8 cellular contexts compared by ENCODE assay signal in genomic region chr5:115461506-115462290, GRCh38.
DNase-seq lines count a peak whose midpoint lies in the region; ATAC-seq and TF ChIP-seq lines count a peak whose summit lies in the region.

No MANE protein-coding gene starts in this region.

- peaks cover 2% of the 10 kb centered on the region for H3K4me1 Mint-ChIP-seq in activated CD4-positive, alpha-beta memory T cell treated with anti-CD3 and anti-CD28 coated beads, Interleukin-2, amount 10 ng/mL, durations not matched to agents 7 days and 5 days

- H3K27ac Mint-ChIP-seq in activated CD4-positive, alpha-beta memory T cell treated with anti-CD3 and anti-CD28 coated beads, Interleukin-2, amount 10 ng/mL, durations not matched to agents 7 days and 5 days = peak overlapping the region; percentile 71

- peaks cover 12% of the 10 kb centered on the region for H3K4me1 ChIP-seq in mucosa of descending colon (ENCODE audit: low read depth)

- H3K4me3 Mint-ChIP-seq in activated CD4-positive, alpha-beta memory T cell treated with anti-CD3 and anti-CD28 coated beads, Interleukin-2, amount 10 ng/mL, durations not matched to agents 7 days and 5 days = no peak overlapping the region

- no peak overlapping the region for H3K4me3 ChIP-seq in mucosa of descending colon

- intact Hi-C loops in mucosa of descending colon (cut with DNase I, micrococcal nuclease) = no loop called here

- POLR2A ChIA-PET in activated CD4-positive, alpha-beta memory T cell treated with anti-CD3 and anti-CD28 coated beads, Interleukin-2, amount 10 ng/mL, durations not matched to agents 7 days and 5 days (lab: Charles Lee) = interaction anchor here (1.2 to 2.7 kb wide), 3 partner anchors 9 to 165 kb away, joined by 3 to 23 read pairs (median 5); partner anchors contain the start of genes CCDC112 and FEM1C

- no peaks in the 10 kb centered on the region for H3K36me3 Mint-ChIP-seq in activated CD4-positive, alpha-beta memory T cell treated with anti-CD3 and anti-CD28 coated beads, Interleukin-2, amount 10 ng/mL, durations not matched to agents 7 days and 5 days (ENCODE audit: low read depth)

- ATAC-seq in GM18498 (IDR thresholded peaks at IDR 0.05; ENCODE audit: unreplicated experiment) (peak; percentile 51), HG02798 (IDR thresholded peaks at IDR 0.05; ENCODE audit: poor library complexity, unreplicated experiment) (peak; percentile 54), mucosa of descending colon (peak; percentile 64), GM19455 (IDR thresholded peaks at IDR 0.05; ENCODE audit: unreplicated experiment) (no peak)

- H3K36me3 ChIP-seq in mucosa of descending colon (ENCODE audit: low read depth) = no peaks in the 10 kb centered on the region

- TF ChIP-seq CTCF in mucosa of descending colon (IDR thresholded peaks at IDR 0.05) = no peak

- no peaks in the 10 kb centered on the region for H3K9me3 Mint-ChIP-seq in activated CD4-positive, alpha-beta memory T cell treated with anti-CD3 and anti-CD28 coated beads, Interleukin-2, amount 10 ng/mL, durations not matched to agents 7 days and 5 days

- CTCF ChIA-PET in activated CD4-positive, alpha-beta memory T cell treated with anti-CD3 and anti-CD28 coated beads, Interleukin-2, amount 10 ng/mL, durations not matched to agents 7 days and 5 days (lab: Charles Lee) = no interaction called here

- H3K27me3 Mint-ChIP-seq in activated CD4-positive, alpha-beta memory T cell treated with anti-CD3 and anti-CD28 coated beads, Interleukin-2, amount 10 ng/mL, durations not matched to agents 7 days and 5 days = peaks cover 37% of the 10 kb centered on the region

- H3K9me3 ChIP-seq in mucosa of descending colon = no peaks in the 10 kb centered on the region

- peak; percentile 54 for DNase-seq in activated CD4-positive, alpha-beta memory T cell treated with anti-CD3 and anti-CD28 coated beads, Interleukin-2, amount 10 ng/mL, durations not matched to agents 7 days and 5 days
- DNase-seq in mucosa of descending colon (no peak), middle frontal gyrus (ENCODE audit: extremely low spot score, low spot score) (no peak), NCI-H2196 treated with DMSO at 0.1 percent for 48 hours (lab: John Stamatoyannopoulos, UW; ENCODE audit: unreplicated experiment) (no peak), NOMO-1 (lab: John Stamatoyannopoulos, UW; ENCODE audit: unreplicated experiment in 2 of 2) (no peak)
